ENCODE assay signal across 13 cellular contexts in genomic region chr6:95599691-95600090, GRCh38.
"Had no signal": no experiment of that assay in that cellular context is flagged by ENCODE, and none has a peak within 500 bp of the region (broad histone marks: within the 10 kb centered on the region; RNA-seq: fewer than 3 reads in every experiment).

No MANE protein-coding gene starts in this region.

- H3K27me3 ChIP-seq: colonic mucosa, hepatocyte had no signal

- H2AFZ ChIP-seq: hepatocyte had no signal

- H3K9me3 ChIP-seq: colonic mucosa had no signal

- H3K36me3 ChIP-seq: colonic mucosa had no signal

- H3K4me1 ChIP-seq: colonic mucosa had no signal

- H3K4me3 ChIP-seq: colonic mucosa, hepatocyte had no signal

- H3K4me3 Mint-ChIP-seq: activated CD4-positive, alpha-beta memory T cell treated with anti-CD3 and anti-CD28 coated beads, Interleukin-2, amount 10 ng/mL, durations not matched to agents 7 days and 5 days; T-cell had no signal

- H3K4me2 ChIP-seq: hepatocyte had no signal

- H3K27ac ChIP-seq: colonic mucosa, hepatocyte had no signal

- H3K27me3 Mint-ChIP-seq: activated CD4-positive, alpha-beta memory T cell treated with anti-CD3 and anti-CD28 coated beads, Interleukin-2, amount 10 ng/mL, durations not matched to agents 7 days and 5 days; T-cell had no signal

- H3K9me3 Mint-ChIP-seq: activated CD4-positive, alpha-beta memory T cell treated with anti-CD3 and anti-CD28 coated beads, Interleukin-2, amount 10 ng/mL, durations not matched to agents 7 days and 5 days; T-cell had no signal

- DNase-seq: activated CD4-positive, alpha-beta memory T cell treated with anti-CD3 and anti-CD28 coated beads, Interleukin-2, amount 10 ng/mL, durations not matched to agents 7 days and 5 days; activated naive CD4-positive, alpha-beta T cell; caudate nucleus; colonic mucosa; effector CD4-positive, alpha-beta T cell; kidney; left ventricle myocardium superior; posterior cingulate gyrus; small intestine; T-cell; T1000; trophoblast cell had no signal

- H3K27ac Mint-ChIP-seq: activated CD4-positive, alpha-beta memory T cell treated with anti-CD3 and anti-CD28 coated beads, Interleukin-2, amount 10 ng/mL, durations not matched to agents 7 days and 5 days; T-cell had no signal
